Comparison of ENCODE assay signal across 11 cellular contexts in the genomic region with DNA sequence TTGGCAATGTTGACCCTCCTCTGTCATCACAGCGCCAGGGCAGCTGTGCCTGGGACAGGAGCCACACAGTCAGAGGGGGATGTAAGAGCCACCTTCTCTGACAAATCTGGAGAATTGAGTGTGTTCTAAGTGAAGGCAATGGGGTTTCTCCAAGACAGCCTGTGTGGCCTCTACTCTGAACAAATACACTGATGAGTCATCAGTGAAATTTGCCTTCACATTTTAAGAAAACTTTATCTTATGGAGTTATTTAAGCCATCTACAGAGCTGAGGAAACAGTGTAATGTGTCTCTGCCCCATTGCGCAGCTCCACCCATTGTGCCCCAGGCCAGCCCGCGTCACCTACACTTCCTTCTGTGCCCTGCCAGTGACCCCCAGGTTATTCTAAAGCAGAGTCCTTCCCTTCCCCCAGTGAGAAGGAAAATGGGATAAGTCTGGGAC. TPM values are rescaled to one million over a fixed set of nuclear protein-coding genes. Genes with fewer than 3 reads are reported as not detected.
A peak's percentile ranks its signal among the peaks of the same experiment; 100 is the strongest.
DNase-seq lines count a peak whose midpoint lies in the region; ATAC-seq and TF ChIP-seq lines count a peak whose summit lies in the region.
"Had no signal": no experiment of that assay in that cellular context is flagged by ENCODE, and none has a peak within 500 bp of the region (broad histone marks: within the 10 kb centered on the region; RNA-seq: fewer than 3 reads in every experiment).

No MANE protein-coding gene starts in this region.

- CTCF ChIA-PET in AG04450 (lab: Charles Lee) = interaction anchor here (0.7 to 6.3 kb wide), 16 partner anchors 10 to 1679 kb away, joined by 3 to 239 read pairs (median 7); a partner anchor contains a TSS
- CTCF ChIA-PET in CD8-positive, alpha-beta T cell (lab: Charles Lee) = interaction anchor here (2.6 to 5.8 kb wide), 8 partner anchors 10 to 775 kb away, joined by 9 to 70 read pairs (median 24); a partner anchor contains a TSS
- CTCF ChIA-PET in activated CD4-positive, alpha-beta memory T cell treated with anti-CD3 and anti-CD28 coated beads for 36 hours (lab: Charles Lee) = interaction anchor here (0.6 to 5.4 kb wide), 9 partner anchors 9 to 775 kb away, joined by 3 to 90 read pairs (median 6); no protein-coding TSS in a partner anchor

- intact Hi-C loops in left lung (cut with DNase I) = no loop called here
- intact Hi-C loops in CD8-positive, alpha-beta T cell (cut with DNase I, micrococcal nuclease) = loop anchor here in 1 of 2 experiments (5.0 to 10.0 kb wide), 2 partner anchors 247 to 775 kb away; a partner anchor contains a TSS
- intact Hi-C loops in activated CD4-positive, alpha-beta memory T cell treated with anti-CD3 and anti-CD28 coated beads for 36 hours (cut with micrococcal nuclease) = loop anchor here (2.0 to 5.0 kb wide), 2 partner anchors 247 to 775 kb away; a partner anchor contains a TSS

- no peaks in the 10 kb centered on the region for H3K9me3 Mint-ChIP-seq in CD8-positive, alpha-beta T cell
- no peaks in the 10 kb centered on the region for H3K9me3 Mint-ChIP-seq in activated CD4-positive, alpha-beta memory T cell treated with anti-CD3 and anti-CD28 coated beads for 36 hours

- POLR2A ChIA-PET in AG04450 (lab: Yijun Ruan, JAX) = interaction anchor here (0.7 kb wide), 1 partner anchor 779 kb away, joined by 3 read pairs; no protein-coding TSS in a partner anchor
- POLR2A ChIA-PET in CD8-positive, alpha-beta T cell (lab: Charles Lee) = no interaction called here
- POLR2A ChIA-PET in activated CD4-positive, alpha-beta memory T cell treated with anti-CD3 and anti-CD28 coated beads for 36 hours (lab: Charles Lee) = no interaction called here

- H3K4me3 ChIP-seq in AG04450 (ENCODE audit: low read depth, low read length) (no peak overlapping the region), left lung (no peak overlapping the region)
- no peak overlapping the region for H3K4me3 ChIP-seq in CD8-positive, alpha-beta T cell (ENCODE audit: low read depth, low read length)

- H3K9me3 ChIP-seq in AG04450 (ENCODE audit: control insufficient read depth, insufficient read depth, low read length) (peaks cover 11% of the 10 kb centered on the region; the same call in 1 of the 2 replicates), left lung (no peaks in the 10 kb centered on the region)
- no peaks in the 10 kb centered on the region for H3K9me3 ChIP-seq in CD8-positive, alpha-beta T cell (ENCODE audit: low read length)

- no peak overlapping the region for H3K27ac Mint-ChIP-seq in CD8-positive, alpha-beta T cell
- H3K27ac Mint-ChIP-seq in activated CD4-positive, alpha-beta memory T cell treated with anti-CD3 and anti-CD28 coated beads for 36 hours = no peak overlapping the region

- H3K27me3 Mint-ChIP-seq in CD8-positive, alpha-beta T cell (ENCODE audit: low read depth) = no peaks in the 10 kb centered on the region
- H3K27me3 Mint-ChIP-seq in activated CD4-positive, alpha-beta memory T cell treated with anti-CD3 and anti-CD28 coated beads for 36 hours = no peaks in the 10 kb centered on the region

- TF ChIP-seq CTCF in AG04450 (IDR thresholded peaks at IDR 0.05; ENCODE audit: low read depth, low read length) = no peak
- TF ChIP-seq CTCF in left lung (IDR thresholded peaks at IDR 0.05) = no peak
- TF ChIP-seq CTCF in CD8-positive, alpha-beta T cell (IDR thresholded peaks at IDR 0.05) = no peak

- ATAC-seq in left lung (peak; percentile 12), GM18517 (IDR thresholded peaks at IDR 0.05; ENCODE audit: unreplicated experiment) (no peak)
- no peak for ATAC-seq in CD8-positive, alpha-beta T cell

- H3K36me3 Mint-ChIP-seq in CD8-positive, alpha-beta T cell = no peaks in the 10 kb centered on the region
- H3K36me3 Mint-ChIP-seq in activated CD4-positive, alpha-beta memory T cell treated with anti-CD3 and anti-CD28 coated beads for 36 hours = no peaks in the 10 kb centered on the region

- H3K27me3 ChIP-seq in AG04450 (ENCODE audit: control insufficient read depth, insufficient read depth, low read length) = no peaks in the 10 kb centered on the region
- no peaks in the 10 kb centered on the region for H3K27me3 ChIP-seq in left lung
- H3K27me3 ChIP-seq in CD8-positive, alpha-beta T cell (ENCODE audit: insufficient read depth, low read length) = no peaks in the 10 kb centered on the region

- H3K27ac ChIP-seq in AG04450 (ENCODE audit: low read depth, low read length) = peak overlapping the region; percentile 82
- peak overlapping the region in 1 of 2 donors; percentile 41 for H3K27ac ChIP-seq in left lung
- H3K27ac ChIP-seq in CD8-positive, alpha-beta T cell (ENCODE audit: low read depth, low read length) = no peak overlapping the region

- peaks cover 7% of the 10 kb centered on the region for H3K4me1 Mint-ChIP-seq in CD8-positive, alpha-beta T cell (ENCODE audit: low read depth)
- peaks cover 3% of the 10 kb centered on the region for H3K4me1 Mint-ChIP-seq in activated CD4-positive, alpha-beta memory T cell treated with anti-CD3 and anti-CD28 coated beads for 36 hours (ENCODE audit: low read depth)

- H3K4me3 Mint-ChIP-seq in CD8-positive, alpha-beta T cell = no peak overlapping the region
- no peak overlapping the region for H3K4me3 Mint-ChIP-seq in activated CD4-positive, alpha-beta memory T cell treated with anti-CD3 and anti-CD28 coated beads for 36 hours

- peaks cover 5 to 28% of the 10 kb centered on the region in 2 donors for H3K4me1 ChIP-seq in left lung
- no peaks in the 10 kb centered on the region for H3K4me1 ChIP-seq in CD8-positive, alpha-beta T cell (ENCODE audit: insufficient read depth, low read length)

- no peaks in the 10 kb centered on the region for H3K36me3 ChIP-seq in left lung
- no peaks in the 10 kb centered on the region for H3K36me3 ChIP-seq in CD8-positive, alpha-beta T cell (ENCODE audit: insufficient read depth, low read length)

- DNase-seq in AG04450 (ENCODE audit: low read depth, low spot score) (peak; percentile 32), HPDE6-E6E7 (ENCODE audit: extremely low spot score) (peak; percentile 29), brain pericyte (ENCODE audit: low read depth, low spot score) (peak; percentile 49), left lung (no peak), NCI-H345 (lab: John Stamatoyannopoulos, UW) (no peak)
- no peak for DNase-seq in CD8-positive, alpha-beta T cell
- DNase-seq in activated CD4-positive, alpha-beta memory T cell treated with anti-CD3 and anti-CD28 coated beads for 36 hours = no peak
- DNase-seq: DMS79 treated with DMSO at 0.1 percent for 48 hours, NCI-H2029 treated with DMSO at 0.1 percent for 48 hours, posterior cingulate gyrus had no signal

RNA-seq across cellular contexts. Expression of a gene that starts 21.6 kb away (rescaled TPM):
- 1.3 and 1.4 TPM in 2 replicates for polyA plus RNA-seq in AG04450 (2011; rRNA removed)
- polyA minus RNA-seq in AG04450 (2011; rRNA and poly(A)+ RNA removed) = 3.3 and 4.9 TPM in 2 replicates
- 10 to 100 TPM in 1 of 2 donors, 1 to 10 TPM in 1; 4.8 to 12.6 TPM for total RNA-seq in left lung
- 1 to 10 TPM; 5.2 to 5.7 TPM for total RNA-seq in CD8-positive, alpha-beta T cell
- 1 to 10 TPM; 3.9 to 4.2 TPM for total RNA-seq in activated CD4-positive, alpha-beta memory T cell treated with anti-CD3 and anti-CD28 coated beads for 36 hours

Comparison
In these comparisons a context has a peak if more than half of its experiments do, and no peak if none do; other contexts are left out.
1. DNase-seq: peak in AG04450 (single experiment), HPDE6-E6E7 (single experiment) and brain pericyte (single experiment); none in left lung (0 of 2), NCI-H345 (single experiment), CD8-positive, alpha-beta T cell (0 of 7) and activated CD4-positive, alpha-beta memory T cell treated with anti-CD3 and anti-CD28 coated beads for 36 hours (single experiment).